Comparison of ENCODE assay signal across 17 cellular contexts in the genomic region with DNA sequence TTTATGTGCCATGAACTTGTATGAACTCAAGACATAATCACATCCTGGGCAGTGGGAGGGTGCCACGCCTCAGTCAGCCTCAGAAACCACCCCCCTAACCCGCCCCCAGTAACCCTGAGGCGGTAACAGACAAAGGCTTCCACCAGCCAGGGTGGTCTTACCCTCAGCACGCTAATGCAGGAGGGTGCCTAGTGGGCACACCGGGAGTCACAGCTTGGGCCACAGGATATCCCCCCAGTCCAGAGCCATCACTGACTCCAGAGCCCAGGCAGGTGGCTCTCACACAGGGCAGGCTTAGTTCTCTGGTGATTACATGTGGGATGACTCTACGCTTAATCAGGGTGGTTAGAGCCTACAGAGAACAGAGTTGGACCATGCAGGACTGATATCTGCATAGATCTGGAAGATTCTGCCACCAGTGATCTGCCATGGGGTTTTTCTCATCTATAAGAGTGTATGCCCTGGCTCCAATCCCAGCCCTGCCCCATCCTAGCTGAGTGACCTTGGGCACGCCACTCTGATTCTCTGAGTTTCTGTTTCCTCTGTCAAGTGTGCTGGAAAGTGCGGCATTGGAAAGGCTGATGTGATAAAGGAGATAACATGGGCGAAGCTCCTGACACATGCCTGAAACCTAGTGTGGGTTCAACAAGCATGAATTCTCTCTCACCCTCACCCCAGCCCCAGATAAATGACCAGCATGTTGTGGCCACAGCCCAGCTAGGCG. TPM values are rescaled to one million over a fixed set of nuclear protein-coding genes. Genes with fewer than 3 reads are reported as not detected.
DNase-seq lines count a peak whose midpoint lies in the region; ATAC-seq and TF ChIP-seq lines count a peak whose summit lies in the region.
"Had no signal": no experiment of that assay in that cellular context is flagged by ENCODE, and none has a peak within 500 bp of the region (broad histone marks: within the 10 kb centered on the region; RNA-seq: fewer than 3 reads in every experiment).

No MANE protein-coding gene starts in this region.

- H3K36me3 ChIP-seq in ACC112 (ENCODE audit: insufficient read depth, low read length) (no peaks in the 10 kb centered on the region), HEK293 (ENCODE audit: control insufficient read depth in 2 of 2, insufficient read depth in 1 of 2, low read length in 2 of 2) (no peaks in the 10 kb centered on the region), body of pancreas (replicated peaks in 1 of 2; ENCODE audit: insufficient read depth in 1 of 2, low read depth in 2 of 2) (no peaks in the 10 kb centered on the region)
- H3K36me3 ChIP-seq: heart right ventricle had no signal

- intact Hi-C loops in body of pancreas (cut with DNase I): no loop called here

- no peak for TF ChIP-seq POLR2A in body of pancreas (IDR thresholded peaks at IDR 0.05)

- no peaks in the 10 kb centered on the region for H3K9me3 ChIP-seq in HEK293 (ENCODE audit: control insufficient read depth, insufficient read depth, low read depth, low read length)
- H3K9me3 ChIP-seq in body of pancreas: no peaks in the 10 kb centered on the region
- H3K9me3 ChIP-seq: heart right ventricle, psoas muscle had no signal

- WGBS in body of pancreas, 2 donors: 64 to 66% methylated on average over 7 to 10 of the region's 10 CpGs

- ATAC-seq in body of pancreas: peak; percentile 30
- ATAC-seq in HG02981 (IDR thresholded peaks at IDR 0.05; ENCODE audit: unreplicated experiment): no peak
- ATAC-seq: HCT116, Panc1, psoas muscle had no signal

- H2AFZ ChIP-seq in ACC112 (ENCODE audit: low read length, unreplicated experiment): no peak overlapping the region

- H3K79me2 ChIP-seq in ACC112 (ENCODE audit: control insufficient read depth, insufficient read depth, low read length, unreplicated experiment): no peaks in the 10 kb centered on the region

- H3K27me3 ChIP-seq in ACC112 (ENCODE audit: insufficient read depth, low read length) (no peaks in the 10 kb centered on the region), body of pancreas (no peaks in the 10 kb centered on the region)
- H3K27me3 ChIP-seq: heart right ventricle had no signal

- H3K4me1 ChIP-seq in ACC112 (ENCODE audit: control insufficient read depth, insufficient read depth, low read length, unreplicated experiment) (peaks cover 22% of the 10 kb centered on the region), HEK293 (ENCODE audit: control insufficient read depth, insufficient read depth, low read length) (no peaks in the 10 kb centered on the region; the same call in 1 of the 2 replicates), body of pancreas (peaks cover 30% of the 10 kb centered on the region)
- H3K4me1 ChIP-seq: psoas muscle had no signal

- TF ChIP-seq CTCF in HEK293 (tag by site-specific recombination; IDR thresholded peaks at IDR 0.05) (no peak), body of pancreas (IDR thresholded peaks at IDR 0.05) (no peak)

- CTCF ChIA-PET in HEK293 (lab: Yijun Ruan, JAX): interaction anchor here (0.6 to 5.0 kb wide), 3 partner anchors 11 to 33 kb away, joined by 3 to 21 read pairs (median 5); no protein-coding TSS in a partner anchor

- DNase-seq in body of pancreas (peak; percentile 34 to 65 (median 58)), mucosa of gallbladder (ENCODE audit: low spot score) (peak; percentile 72), KG1 (lab: John Stamatoyannopoulos, UW) (no peak), cerebellar nuclear complex (lab: John Stamatoyannopoulos, UW) (no peak), mesenteric fat pad (ENCODE audit: low spot score) (no peak)
- DNase-seq: activated CD4-positive, alpha-beta T cell treated with anti-CD3 and anti-CD28 coated beads, Interleukin-2, amount 50 U/mL, for 4 hours; activated gamma-delta T cell; heart right ventricle; psoas muscle; stimulated activated CD4-positive, alpha-beta T cell treated with anti-CD3 and anti-CD28 coated beads, Interleukin-4, amount 100 ng/mL, for 24 hours; stimulated activated naive CD4-positive, alpha-beta T cell had no signal

- H3K27ac ChIP-seq in ACC112 (ENCODE audit: low read depth, low read length) (peak overlapping the region; percentile 62; the same call in 1 of the 2 replicates), HEK293 (ENCODE audit: extremely low read depth, low read depth, low read length) (no peak overlapping the region), body of pancreas (no peak overlapping the region)
- H3K27ac ChIP-seq: psoas muscle had no signal

- no peak overlapping the region for H3K4me3 ChIP-seq in ACC112 (ENCODE audit: low read depth, low read length)
- H3K4me3 ChIP-seq in HEK293 (ENCODE audit: low read depth, low read length): no peak overlapping the region
- no peak overlapping the region for H3K4me3 ChIP-seq in body of pancreas
- H3K4me3 ChIP-seq: heart right ventricle, psoas muscle had no signal

- POLR2A ChIA-PET in HEK293 (lab: Yijun Ruan, JAX): no interaction called here

TF ChIP-seq in HEK293, 187 proteins besides CTCF, POLR2A, EP300 and RAD21:
- TF ChIP-seq ZNF2 (tag by site-specific recombination; IDR thresholded peaks at IDR 0.05) (no peak), GLIS2 (tag by site-specific recombination; IDR thresholded peaks at IDR 0.05) (0 out of 2 replicates have a peak, but pooled peaks have one; percentile 31), EGR2 (tag by site-specific recombination; IDR thresholded peaks at IDR 0.05; ENCODE audit: low read depth) (peak; percentile 81), ZFHX2 (tag by site-specific recombination; conservative IDR thresholded peaks at IDR 0.05) (peak; percentile 85), ZNF658 (tag by site-specific recombination; IDR thresholded peaks at IDR 0.05) (no peak), KLF1 (tag by site-specific recombination; IDR thresholded peaks at IDR 0.05) (0 out of 2 replicates have a peak, but pooled peaks have one; percentile 13), ZIC2 (tag by site-specific recombination; IDR thresholded peaks at IDR 0.05) (peak; percentile 81)
- TF ChIP-seq, protein P1, sequence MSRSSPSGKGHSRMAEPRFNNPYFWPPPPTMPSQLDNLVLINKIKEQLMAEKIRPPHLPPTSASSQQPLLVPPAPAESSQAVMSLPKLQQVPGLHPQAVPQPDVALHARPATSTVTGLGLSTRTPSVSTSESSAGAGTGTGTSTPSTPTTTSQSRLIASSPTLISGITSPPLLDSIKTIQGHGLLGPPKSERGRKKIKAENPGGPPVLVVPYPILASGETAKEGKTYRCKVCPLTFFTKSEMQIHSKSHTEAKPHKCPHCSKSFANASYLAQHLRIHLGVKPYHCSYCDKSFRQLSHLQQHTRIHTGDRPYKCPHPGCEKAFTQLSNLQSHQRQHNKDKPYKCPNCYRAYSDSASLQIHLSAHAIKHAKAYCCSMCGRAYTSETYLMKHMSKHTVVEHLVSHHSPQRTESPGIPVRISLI (tag by site-specific recombination; IDR thresholded peaks at IDR 0.05): no peak

RNA-seq across cellular contexts. Expression of a gene that starts 27.3 kb away (rescaled TPM):
- total RNA-seq in body of pancreas (not detected), mucosa of gallbladder (not detected), mesenteric fat pad (not detected)
- total RNA-seq: heart right ventricle; psoas muscle; T-helper 2 cell treated with Interferon-gamma antibody and Interleukin-4, amounts not matched to agents 100 ng/mL and 5 ng/mL, for 36 hours had no signal

RNA-seq across cellular contexts. Expression of a gene that starts 45.6 kb away (rescaled TPM):
- total RNA-seq in body of pancreas (10 to 100 TPM; 14.8 to 28.0 TPM), mucosa of gallbladder (72.1 TPM), mesenteric fat pad (80.0 TPM)
- total RNA-seq: T-helper 2 cell treated with Interferon-gamma antibody and Interleukin-4, amounts not matched to agents 100 ng/mL and 5 ng/mL, for 36 hours had no signal

Comparison
In these comparisons a context has a peak if more than half of its experiments do, and no peak if none do; other contexts are left out.
1. DNase-seq: peak in body of pancreas (4 of 4) and mucosa of gallbladder (single experiment); none in KG1 (single experiment), cerebellar nuclear complex (0 of 2) and mesenteric fat pad (single experiment).